Comparison of ENCODE assay signal across 2 cellular contexts in the genomic region with DNA sequence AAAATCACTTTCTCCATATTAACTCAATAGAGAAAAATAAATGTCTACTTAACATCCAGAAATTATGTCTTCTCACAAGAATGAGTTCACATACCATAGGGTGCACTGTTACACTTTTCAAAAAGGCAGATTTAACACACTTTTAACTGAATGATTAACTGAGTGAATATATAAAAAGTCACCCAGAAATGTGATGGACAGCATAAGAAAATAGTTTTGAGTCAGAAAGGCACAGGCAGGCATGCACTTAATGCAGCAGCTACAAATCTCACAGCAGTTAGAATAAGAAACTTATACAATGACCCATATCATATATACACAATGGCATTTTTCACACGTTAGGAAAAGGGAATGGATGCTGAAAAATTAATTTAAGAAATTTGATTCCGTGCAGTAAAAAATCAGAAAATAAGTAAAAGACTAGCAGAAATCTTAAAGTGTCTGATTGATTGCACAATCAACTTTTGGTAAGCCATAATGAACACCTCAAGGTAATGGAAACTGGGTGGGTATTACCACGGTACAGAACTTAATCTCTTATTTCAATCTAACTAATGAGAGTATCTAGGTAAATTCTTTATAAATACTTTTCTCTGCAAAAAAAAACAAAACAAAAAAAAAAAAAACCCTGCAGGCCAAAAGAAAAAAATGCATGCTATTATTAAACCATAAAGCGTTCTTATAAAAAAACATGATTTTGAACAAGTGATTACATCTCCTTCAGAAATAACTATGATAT.
TF ChIP-seq lines count a peak whose summit lies in the region.

No MANE protein-coding gene starts in this region.

TF ChIP-seq in A549, 52 proteins besides CTCF, POLR2A, EP300 and RAD21:
- no peak for TF ChIP-seq ZC3H11A (IDR thresholded peaks at IDR 0.05)
- peak; percentile 91 to 94 for TF ChIP-seq CEBPB (IDR thresholded peaks at IDR 0.05)
- no peak for TF ChIP-seq MYC (IDR thresholded peaks at IDR 0.05; ENCODE audit: borderline replicate concordance, low read length)
- no peak for TF ChIP-seq NR3C1 (IDR thresholded peaks at IDR 0.05)
- no peak for TF ChIP-seq CBX8 (IDR thresholded peaks at IDR 0.05)

TF ChIP-seq in GM23338, 12 proteins besides CTCF, POLR2A, EP300 and RAD21:
- TF ChIP-seq, protein P1, sequence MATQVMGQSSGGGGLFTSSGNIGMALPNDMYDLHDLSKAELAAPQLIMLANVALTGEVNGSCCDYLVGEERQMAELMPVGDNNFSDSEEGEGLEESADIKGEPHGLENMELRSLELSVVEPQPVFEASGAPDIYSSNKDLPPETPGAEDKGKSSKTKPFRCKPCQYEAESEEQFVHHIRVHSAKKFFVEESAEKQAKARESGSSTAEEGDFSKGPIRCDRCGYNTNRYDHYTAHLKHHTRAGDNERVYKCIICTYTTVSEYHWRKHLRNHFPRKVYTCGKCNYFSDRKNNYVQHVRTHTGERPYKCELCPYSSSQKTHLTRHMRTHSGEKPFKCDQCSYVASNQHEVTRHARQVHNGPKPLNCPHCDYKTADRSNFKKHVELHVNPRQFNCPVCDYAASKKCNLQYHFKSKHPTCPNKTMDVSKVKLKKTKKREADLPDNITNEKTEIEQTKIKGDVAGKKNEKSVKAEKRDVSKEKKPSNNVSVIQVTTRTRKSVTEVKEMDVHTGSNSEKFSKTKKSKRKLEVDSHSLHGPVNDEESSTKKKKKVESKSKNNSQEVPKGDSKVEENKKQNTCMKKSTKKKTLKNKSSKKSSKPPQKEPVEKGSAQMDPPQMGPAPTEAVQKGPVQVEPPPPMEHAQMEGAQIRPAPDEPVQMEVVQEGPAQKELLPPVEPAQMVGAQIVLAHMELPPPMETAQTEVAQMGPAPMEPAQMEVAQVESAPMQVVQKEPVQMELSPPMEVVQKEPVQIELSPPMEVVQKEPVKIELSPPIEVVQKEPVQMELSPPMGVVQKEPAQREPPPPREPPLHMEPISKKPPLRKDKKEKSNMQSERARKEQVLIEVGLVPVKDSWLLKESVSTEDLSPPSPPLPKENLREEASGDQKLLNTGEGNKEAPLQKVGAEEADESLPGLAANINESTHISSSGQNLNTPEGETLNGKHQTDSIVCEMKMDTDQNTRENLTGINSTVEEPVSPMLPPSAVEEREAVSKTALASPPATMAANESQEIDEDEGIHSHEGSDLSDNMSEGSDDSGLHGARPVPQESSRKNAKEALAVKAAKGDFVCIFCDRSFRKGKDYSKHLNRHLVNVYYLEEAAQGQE (IDR thresholded peaks at IDR 0.05; ENCODE audit: unreplicated experiment), result no peak
- no peak for TF ChIP-seq ZNF331 (CRISPR knock-in tag; IDR thresholded peaks at IDR 0.05; ENCODE audit: low read depth)
- no peak for TF ChIP-seq POLR2AphosphoS5 (IDR thresholded peaks at IDR 0.05; ENCODE audit: low read depth)
- no peak for TF ChIP-seq CREB1 (CRISPR knock-in tag; IDR thresholded peaks at IDR 0.05; ENCODE audit: low read depth)
- no peak for TF ChIP-seq NANOG (IDR thresholded peaks at IDR 0.05; ENCODE audit: borderline replicate concordance)
- TF ChIP-seq, protein P2, sequence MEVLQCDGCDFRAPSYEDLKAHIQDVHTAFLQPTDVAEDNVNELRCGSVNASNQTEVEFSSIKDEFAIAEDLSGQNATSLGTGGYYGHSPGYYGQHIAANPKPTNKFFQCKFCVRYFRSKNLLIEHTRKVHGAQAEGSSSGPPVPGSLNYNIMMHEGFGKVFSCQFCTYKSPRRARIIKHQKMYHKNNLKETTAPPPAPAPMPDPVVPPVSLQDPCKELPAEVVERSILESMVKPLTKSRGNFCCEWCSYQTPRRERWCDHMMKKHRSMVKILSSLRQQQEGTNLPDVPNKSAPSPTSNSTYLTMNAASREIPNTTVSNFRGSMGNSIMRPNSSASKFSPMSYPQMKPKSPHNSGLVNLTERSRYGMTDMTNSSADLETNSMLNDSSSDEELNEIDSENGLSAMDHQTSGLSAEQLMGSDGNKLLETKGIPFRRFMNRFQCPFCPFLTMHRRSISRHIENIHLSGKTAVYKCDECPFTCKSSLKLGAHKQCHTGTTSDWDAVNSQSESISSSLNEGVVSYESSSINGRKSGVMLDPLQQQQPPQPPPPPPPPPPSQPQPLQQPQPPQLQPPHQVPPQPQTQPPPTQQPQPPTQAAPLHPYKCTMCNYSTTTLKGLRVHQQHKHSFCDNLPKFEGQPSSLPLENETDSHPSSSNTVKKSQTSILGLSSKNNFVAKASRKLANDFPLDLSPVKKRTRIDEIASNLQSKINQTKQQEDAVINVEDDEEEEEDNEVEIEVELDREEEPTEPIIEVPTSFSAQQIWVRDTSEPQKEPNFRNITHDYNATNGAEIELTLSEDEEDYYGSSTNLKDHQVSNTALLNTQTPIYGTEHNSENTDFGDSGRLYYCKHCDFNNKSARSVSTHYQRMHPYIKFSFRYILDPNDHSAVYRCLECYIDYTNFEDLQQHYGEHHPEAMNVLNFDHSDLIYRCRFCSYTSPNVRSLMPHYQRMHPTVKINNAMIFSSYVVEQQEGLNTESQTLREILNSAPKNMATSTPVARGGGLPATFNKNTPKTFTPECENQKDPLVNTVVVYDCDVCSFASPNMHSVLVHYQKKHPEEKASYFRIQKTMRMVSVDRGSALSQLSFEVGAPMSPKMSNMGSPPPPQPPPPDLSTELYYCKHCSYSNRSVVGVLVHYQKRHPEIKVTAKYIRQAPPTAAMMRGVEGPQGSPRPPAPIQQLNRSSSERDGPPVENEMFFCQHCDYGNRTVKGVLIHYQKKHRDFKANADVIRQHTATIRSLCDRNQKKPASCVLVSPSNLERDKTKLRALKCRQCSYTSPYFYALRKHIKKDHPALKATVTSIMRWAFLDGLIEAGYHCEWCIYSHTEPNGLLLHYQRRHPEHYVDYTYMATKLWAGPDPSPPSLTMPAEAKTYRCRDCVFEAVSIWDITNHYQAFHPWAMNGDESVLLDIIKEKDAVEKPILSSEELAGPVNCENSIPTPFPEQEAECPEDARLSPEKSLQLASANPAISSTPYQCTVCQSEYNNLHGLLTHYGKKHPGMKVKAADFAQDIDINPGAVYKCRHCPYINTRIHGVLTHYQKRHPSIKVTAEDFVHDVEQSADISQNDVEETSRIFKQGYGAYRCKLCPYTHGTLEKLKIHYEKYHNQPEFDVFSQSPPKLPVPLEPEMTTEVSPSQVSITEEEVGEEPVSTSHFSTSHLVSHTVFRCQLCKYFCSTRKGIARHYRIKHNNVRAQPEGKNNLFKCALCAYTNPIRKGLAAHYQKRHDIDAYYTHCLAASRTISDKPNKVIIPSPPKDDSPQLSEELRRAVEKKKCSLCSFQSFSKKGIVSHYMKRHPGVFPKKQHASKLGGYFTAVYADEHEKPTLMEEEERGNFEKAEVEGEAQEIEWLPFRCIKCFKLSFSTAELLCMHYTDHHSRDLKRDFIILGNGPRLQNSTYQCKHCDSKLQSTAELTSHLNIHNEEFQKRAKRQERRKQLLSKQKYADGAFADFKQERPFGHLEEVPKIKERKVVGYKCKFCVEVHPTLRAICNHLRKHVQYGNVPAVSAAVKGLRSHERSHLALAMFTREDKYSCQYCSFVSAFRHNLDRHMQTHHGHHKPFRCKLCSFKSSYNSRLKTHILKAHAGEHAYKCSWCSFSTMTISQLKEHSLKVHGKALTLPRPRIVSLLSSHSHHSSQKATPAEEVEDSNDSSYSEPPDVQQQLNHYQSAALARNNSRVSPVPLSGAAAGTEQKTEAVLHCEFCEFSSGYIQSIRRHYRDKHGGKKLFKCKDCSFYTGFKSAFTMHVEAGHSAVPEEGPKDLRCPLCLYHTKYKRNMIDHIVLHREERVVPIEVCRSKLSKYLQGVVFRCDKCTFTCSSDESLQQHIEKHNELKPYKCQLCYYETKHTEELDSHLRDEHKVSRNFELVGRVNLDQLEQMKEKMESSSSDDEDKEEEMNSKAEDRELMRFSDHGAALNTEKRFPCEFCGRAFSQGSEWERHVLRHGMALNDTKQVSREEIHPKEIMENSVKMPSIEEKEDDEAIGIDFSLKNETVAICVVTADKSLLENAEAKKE (CRISPR knock-in tag; IDR thresholded peaks at IDR 0.05), result no peak
- no peak for TF ChIP-seq ZNF114 (CRISPR knock-in tag; IDR thresholded peaks at IDR 0.05)
- TF ChIP-seq STAT1 (IDR thresholded peaks at IDR 0.05; ENCODE audit: unreplicated experiment), result no peak
- TF ChIP-seq EZH2phosphoT487 (IDR thresholded peaks at IDR 0.05; ENCODE audit: unreplicated experiment), result no peak
- TF ChIP-seq, protein P3, sequence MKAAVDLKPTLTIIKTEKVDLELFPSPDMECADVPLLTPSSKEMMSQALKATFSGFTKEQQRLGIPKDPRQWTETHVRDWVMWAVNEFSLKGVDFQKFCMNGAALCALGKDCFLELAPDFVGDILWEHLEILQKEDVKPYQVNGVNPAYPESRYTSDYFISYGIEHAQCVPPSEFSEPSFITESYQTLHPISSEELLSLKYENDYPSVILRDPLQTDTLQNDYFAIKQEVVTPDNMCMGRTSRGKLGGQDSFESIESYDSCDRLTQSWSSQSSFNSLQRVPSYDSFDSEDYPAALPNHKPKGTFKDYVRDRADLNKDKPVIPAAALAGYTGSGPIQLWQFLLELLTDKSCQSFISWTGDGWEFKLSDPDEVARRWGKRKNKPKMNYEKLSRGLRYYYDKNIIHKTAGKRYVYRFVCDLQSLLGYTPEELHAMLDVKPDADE (IDR thresholded peaks at IDR 0.05), result no peak
- no peak for TF ChIP-seq EZH2 (IDR thresholded peaks at IDR 0.05; ENCODE audit: low read depth, unreplicated experiment)
- TF ChIP-seq JUNB (IDR thresholded peaks at IDR 0.05; ENCODE audit: unreplicated experiment), result no peak
TF ChIP-seq in GM23338: peak in this region for 0.
